In the genomic region with DNA sequence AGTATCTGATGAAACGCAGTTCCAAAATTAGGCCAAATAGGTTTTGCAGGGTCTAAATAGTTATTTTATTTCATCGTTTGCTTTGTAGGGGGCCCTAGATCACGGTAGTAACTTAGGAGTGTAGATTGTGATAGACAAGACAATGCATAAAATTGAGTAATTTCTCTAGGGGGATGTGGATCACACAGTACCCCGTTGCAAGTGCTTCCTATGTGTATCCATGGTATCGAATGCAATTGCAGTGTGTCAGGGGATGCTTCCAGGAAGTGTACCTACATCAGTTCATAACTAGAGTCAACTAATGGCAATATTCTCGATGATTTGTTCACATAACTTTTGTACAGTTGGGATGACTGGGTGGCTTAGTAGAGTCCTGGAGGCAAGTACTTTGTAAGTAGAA, we compare ENCODE assay signal across 7 cellular contexts. TPM values are rescaled to one million over a fixed set of nuclear protein-coding genes. Genes with fewer than 3 reads are reported as not detected.
DNase-seq lines count a peak whose midpoint lies in the region; ATAC-seq, FAIRE-seq and TF ChIP-seq lines count a peak whose summit lies in the region.

No MANE protein-coding gene starts in this region.

- intact Hi-C loops in uterus (cut with DNase I; ENCODE audit: low total_unique reads) = no loop called here

- peaks cover 1% of the 10 kb centered on the region for H3K27me3 Mint-ChIP-seq in memory B cell

- no peak for ATAC-seq in memory B cell (ENCODE audit: low read depth)
- no peak for ATAC-seq in GM21526 (IDR thresholded peaks at IDR 0.05; ENCODE audit: low FRiP score, unreplicated experiment)

- DNase-seq in NAMALWA (ENCODE audit: low spot score) (peak; percentile 45), bronchial epithelial cell (ENCODE audit: low read depth) (peak; percentile 33), memory B cell (ENCODE audit: low spot score in 2 of 2) (no peak), uterus (no peak), DMS114 treated with DMSO at 0.1 percent for 48 hours (lab: John Stamatoyannopoulos, UW; ENCODE audit: unreplicated experiment) (no peak)

- no peaks in the 10 kb centered on the region for H3K4me1 ChIP-seq in uterus

- H3K4me1 Mint-ChIP-seq in memory B cell = peaks cover 9% of the 10 kb centered on the region

- H3K27ac Mint-ChIP-seq in memory B cell = peak overlapping the region; percentile 95

- H3K36me3 ChIP-seq in bronchial epithelial cell (ENCODE audit: control insufficient read depth, insufficient read depth, low read length) = no peaks in the 10 kb centered on the region
- H3K36me3 ChIP-seq in uterus = no peaks in the 10 kb centered on the region

- H3K9me3 Mint-ChIP-seq in memory B cell = no peaks in the 10 kb centered on the region

- no peak for FAIRE-seq in bronchial epithelial cell (lab: Jason Lieb, UNC)

- TF ChIP-seq CTCF in GM12875 (IDR thresholded peaks at IDR 0.05; ENCODE audit: borderline replicate concordance, insufficient read depth, low read depth, low read length) (no peak), bronchial epithelial cell (IDR thresholded peaks at IDR 0.05; ENCODE audit: insufficient read depth, low read length, severe bottlenecking) (no peak), uterus (IDR thresholded peaks at IDR 0.05) (no peak)

- no peak for TF ChIP-seq POLR2A in uterus (IDR thresholded peaks at IDR 0.05)

- H3K4me3 ChIP-seq in GM12875 (ENCODE audit: low read depth, low read length) (peak overlapping the region; percentile 62), bronchial epithelial cell (ENCODE audit: low read depth, low read length) (peak overlapping the region; percentile 57), uterus (peak overlapping the region; percentile 47 to 88)

- H3K4me3 Mint-ChIP-seq in memory B cell = peak overlapping the region; percentile 91

- H3K27ac ChIP-seq in uterus = peak overlapping the region; percentile 84 to 89

- H3K27me3 ChIP-seq in bronchial epithelial cell (ENCODE audit: control insufficient read depth, insufficient read depth, low read length) (no peaks in the 10 kb centered on the region), uterus (no peaks in the 10 kb centered on the region)

- H3K9me3 ChIP-seq in uterus = no peaks in the 10 kb centered on the region

- peaks cover 3% of the 10 kb centered on the region for H3K36me3 Mint-ChIP-seq in memory B cell

RNA-seq across cellular contexts. Expression of gene SSB, which starts 0.9 kb away (rescaled TPM):
- total RNA-seq in bronchial epithelial cell (62.7 and 72.7 TPM in 2 replicates), uterus (10 to 100 TPM; 23.8 to 93.0 (median 51.1) TPM)

RNA-seq across cellular contexts. Expression of gene METTL5, which starts 25.1 kb away (rescaled TPM):
- 61.7 and 74.0 TPM in 2 replicates for total RNA-seq in bronchial epithelial cell
- total RNA-seq in uterus = 100 to 1,000 TPM in 1 of 4 donors, 10 to 100 TPM in 3; 28.5 to 763 (median 38.4) TPM

RNA-seq across cellular contexts. Expression of gene UBR3, which starts 27.7 kb away (rescaled TPM):
- total RNA-seq in bronchial epithelial cell (18.4 and 19.8 TPM in 2 replicates), uterus (100 to 1,000 TPM in 1 of 4 donors, 10 to 100 TPM in 3; 40.0 to 147 (median 87.7) TPM)

Comparison
In these comparisons a context has a peak if more than half of its experiments do, and no peak if none do; other contexts are left out.
1. DNase-seq: peak in NAMALWA (single experiment) and bronchial epithelial cell (single experiment); none in memory B cell (0 of 2), uterus (0 of 2) and DMS114 treated with DMSO at 0.1 percent for 48 hours (single experiment).
2. Peak in every context shown above with its lines, with median percentiles within 50 percentile points of each other: H3K4me3 ChIP-seq.